8 cellular contexts compared by ENCODE assay signal in genomic region chr3:160449660-160450598, GRCh38. TPM values are rescaled to one million over a fixed set of nuclear protein-coding genes. Genes with fewer than 3 reads are reported as not detected.
DNase-seq lines count a peak whose midpoint lies in the region; ATAC-seq and TF ChIP-seq lines count a peak whose summit lies in the region.

TSS of gene TRIM59 (minus strand) at chr3:160449786. CDS start at chr3:160439183, 10,603 bp downstream.

- H3K79me1 ChIP-seq in trophoblast cell (ENCODE audit: low read length) = peaks cover 11% of the 10 kb centered on the region

- H3K4me3 ChIP-seq in trophoblast cell (ENCODE audit: low read depth, low read length) (peak within 1 kb of the TSS; percentile 91), tibial nerve (peak within 1 kb of the TSS; percentile 18 to 53 (median 36))

- TF ChIP-seq POLR2A in tibial nerve (IDR thresholded peaks at IDR 0.05) = no peak

- peak within 1 kb of the TSS; percentile 87 for H4K91ac ChIP-seq in trophoblast cell (ENCODE audit: low read depth, low read length)

- H2AK5ac ChIP-seq in trophoblast cell (ENCODE audit: low read length) = peak within 1 kb of the TSS; percentile 11

- peak within 1 kb of the TSS; percentile 65 for H3K4me2 ChIP-seq in trophoblast cell (ENCODE audit: low read length)

- H3K14ac ChIP-seq in trophoblast cell (ENCODE audit: low read length) = peak within 1 kb of the TSS; percentile 79

- intact Hi-C loops in CD4-positive, alpha-beta T cell (cut with DNase I, micrococcal nuclease) = loop anchor here (2.0 to 5.0 kb wide), 5 partner anchors 49 to 307 kb away; partner anchors contain the start of genes IFT80 (in 1 of the 2), KPNA4 (in 1 of the 2), PPM1L (in 1 of the 2) and SMC4 (in 1 of the 2)
- intact Hi-C loops in cardiac septum (cut with DNase I) = no loop called here

- H3K36me3 Mint-ChIP-seq in CD4-positive, alpha-beta T cell (ENCODE audit: low read depth) = peaks cover 10% of the 10 kb centered on the region
- peaks cover 30% of the 10 kb centered on the region for H3K36me3 Mint-ChIP-seq in activated naive CD8-positive, alpha-beta T cell treated with anti-CD3 and anti-CD28 coated beads, Interleukin-2, amount 50 U/mL, for 24 hours (ENCODE audit: low read depth)

- H3K4me1 ChIP-seq in trophoblast cell (ENCODE audit: control insufficient read depth in 1 of 2, insufficient read depth in 2 of 2, low read length in 2 of 2) (peaks cover 7 to 14% of the 10 kb centered on the region in 2 experiments), tibial nerve (peaks cover 0 to 16% (median 0%) of the 10 kb centered on the region in 4 donors)

- TF ChIP-seq EP300 in tibial nerve (IDR thresholded peaks at IDR 0.05) = peak in 1 of 2 donors; percentile 33

- H3K4me3 Mint-ChIP-seq in CD4-positive, alpha-beta T cell = peak within 1 kb of the TSS; percentile 95
- peak within 1 kb of the TSS; percentile 97 for H3K4me3 Mint-ChIP-seq in activated naive CD8-positive, alpha-beta T cell treated with anti-CD3 and anti-CD28 coated beads, Interleukin-2, amount 50 U/mL, for 24 hours

- no peaks in the 10 kb centered on the region for H3K9me3 Mint-ChIP-seq in CD4-positive, alpha-beta T cell
- H3K9me3 Mint-ChIP-seq in activated naive CD8-positive, alpha-beta T cell treated with anti-CD3 and anti-CD28 coated beads, Interleukin-2, amount 50 U/mL, for 24 hours = no peaks in the 10 kb centered on the region

- peaks cover 14% of the 10 kb centered on the region for H3K79me2 ChIP-seq in trophoblast cell (ENCODE audit: control insufficient read depth, insufficient read depth, low read length, poor library complexity)

- H2BK120ac ChIP-seq in trophoblast cell (ENCODE audit: insufficient read depth, low read length, poor library complexity) = peak within 1 kb of the TSS; percentile 40

- no peaks in the 10 kb centered on the region for H3K27me3 ChIP-seq in CD4-positive, alpha-beta T cell (ENCODE audit: control insufficient read depth, insufficient read depth, low read length)
- H3K27me3 ChIP-seq in trophoblast cell (ENCODE audit: insufficient read depth, low read length) = no peaks in the 10 kb centered on the region
- H3K27me3 ChIP-seq in tibial nerve = peaks cover 0 to 36% of the 10 kb centered on the region in 2 donors

- H3K27ac Mint-ChIP-seq in CD4-positive, alpha-beta T cell = peak within 1 kb of the TSS; percentile 95
- peak within 1 kb of the TSS; percentile 95 for H3K27ac Mint-ChIP-seq in activated naive CD8-positive, alpha-beta T cell treated with anti-CD3 and anti-CD28 coated beads, Interleukin-2, amount 50 U/mL, for 24 hours

- H3K27me3 Mint-ChIP-seq in CD4-positive, alpha-beta T cell = no peaks in the 10 kb centered on the region
- no peaks in the 10 kb centered on the region for H3K27me3 Mint-ChIP-seq in activated naive CD8-positive, alpha-beta T cell treated with anti-CD3 and anti-CD28 coated beads, Interleukin-2, amount 50 U/mL, for 24 hours

- H3K23ac ChIP-seq in trophoblast cell (ENCODE audit: low read length) = no peak within 1 kb of the TSS

- peak within 1 kb of the TSS; percentile 88 for H4K8ac ChIP-seq in trophoblast cell (ENCODE audit: low read depth, low read length)

- no CpG with 5 or more reads among the region's 71 CpGs for WGBS in trophoblast cell (ENCODE audit: extremely low coverage, insufficient coverage, insufficient read length)
- WGBS in tibial nerve, 2 donors = 14 to 18% methylated on average over 38 to 40 of the region's 71 CpGs

- H3K36me3 ChIP-seq in trophoblast cell (ENCODE audit: control insufficient read depth in 1 of 2, insufficient read depth in 2 of 2, low read length in 2 of 2) = peaks cover 7 to 8% of the 10 kb centered on the region in 2 experiments
- no peaks in the 10 kb centered on the region for H3K36me3 ChIP-seq in tibial nerve

- no peaks in the 10 kb centered on the region for H3K9me3 ChIP-seq in CD4-positive, alpha-beta T cell (ENCODE audit: control insufficient read depth, low read length)
- H3K9me3 ChIP-seq in trophoblast cell (ENCODE audit: insufficient read depth, low read depth, low read length) = no peaks in the 10 kb centered on the region
- no peaks in the 10 kb centered on the region for H3K9me3 ChIP-seq in tibial nerve

- H2AFZ ChIP-seq in trophoblast cell (ENCODE audit: insufficient read depth, low read length, poor library complexity) = peak within 1 kb of the TSS; percentile 75

- peak within 1 kb of the TSS; percentile 77 for H3K18ac ChIP-seq in trophoblast cell (ENCODE audit: low read length)

- H2BK12ac ChIP-seq in trophoblast cell (ENCODE audit: low read length) = no peak within 1 kb of the TSS

- TF ChIP-seq CTCF in CD4-positive, alpha-beta T cell (IDR thresholded peaks at IDR 0.05) = no peak
- no peak for TF ChIP-seq CTCF in tibial nerve (IDR thresholded peaks at IDR 0.05)

- peak; percentile 91 to 97 (median 95) for DNase-seq in CD4-positive, alpha-beta T cell
- DNase-seq in HT1080 (ENCODE audit: low read depth) (peak; percentile 92), SKM-1 (lab: John Stamatoyannopoulos, UW; ENCODE audit: unreplicated experiment) (peak; percentile 53), cardiac septum (ENCODE audit: low spot score) (peak; percentile 95), trophoblast cell (peak; percentile 91 to 92), tibial nerve (ENCODE audit: low spot score in 2 of 2) (peak; percentile 24 to 30)
- peak; percentile 96 for DNase-seq in activated naive CD8-positive, alpha-beta T cell treated with anti-CD3 and anti-CD28 coated beads, Interleukin-2, amount 50 U/mL, for 24 hours

- H3K27ac ChIP-seq in CD4-positive, alpha-beta T cell (ENCODE audit: low read depth, low read length) = peak within 1 kb of the TSS; percentile 74
- H3K27ac ChIP-seq in trophoblast cell (ENCODE audit: low read depth, low read length) (peak within 1 kb of the TSS; percentile 93), tibial nerve (peak within 1 kb of the TSS in 1 of 4 donors; percentile 34)

- peak within 1 kb of the TSS; percentile 43 for H3K4ac ChIP-seq in trophoblast cell (ENCODE audit: low read depth, low read length)

- CTCF ChIA-PET in CD4-positive, alpha-beta T cell (lab: Charles Lee) = interaction anchor here (1.0 to 1.6 kb wide), 3 partner anchors 22 to 52 kb away, joined by 3 read pairs; no protein-coding TSS in a partner anchor

- H2BK5ac ChIP-seq in trophoblast cell (ENCODE audit: low read depth, low read length, poor library complexity) = peak within 1 kb of the TSS; percentile 82

- peak within 1 kb of the TSS; percentile 67 for H4K12ac ChIP-seq in trophoblast cell (ENCODE audit: low read depth, low read length)

- POLR2A ChIA-PET in CD4-positive, alpha-beta T cell (lab: Charles Lee) = interaction anchor here (0.6 to 2.6 kb wide), 22 partner anchors 8 to 771 kb away, joined by 3 to 29 read pairs (median 4); partner anchors contain the start of genes IFT80, IL12A, KPNA4 and NMD3

- peaks cover 38% of the 10 kb centered on the region for H3K4me1 Mint-ChIP-seq in CD4-positive, alpha-beta T cell (ENCODE audit: low read depth)
- peaks cover 39% of the 10 kb centered on the region for H3K4me1 Mint-ChIP-seq in activated naive CD8-positive, alpha-beta T cell treated with anti-CD3 and anti-CD28 coated beads, Interleukin-2, amount 50 U/mL, for 24 hours

- peak; percentile 97 for ATAC-seq in CD4-positive, alpha-beta T cell (ENCODE audit: poor library complexity)
- ATAC-seq in GM21360 (IDR thresholded peaks at IDR 0.05; ENCODE audit: unreplicated experiment) = peak; percentile 96
- ATAC-seq in activated naive CD8-positive, alpha-beta T cell treated with anti-CD3 and anti-CD28 coated beads, Interleukin-2, amount 50 U/mL, for 24 hours = peak; percentile 97

- H3K9ac ChIP-seq in trophoblast cell (ENCODE audit: low read length) = peak within 1 kb of the TSS; percentile 67

RNA-seq across cellular contexts. Expression of gene TRIM59, which starts in this region (rescaled TPM):
- total RNA-seq in CD4-positive, alpha-beta T cell = 10 to 100 TPM; 16.2 to 16.4 TPM
- 13.3 and 16.5 TPM in 2 replicates for total RNA-seq in HT1080 (2014; rRNA removed; shearing (Covaris generic))
- 8.1 and 8.7 TPM in 2 replicates for polyA plus RNA-seq in HT1080 (2015; cell fraction: cytosol; rRNA removed)
- 12.9 and 14.2 TPM in 2 replicates for polyA plus RNA-seq in HT1080 (2015; cell fraction: nucleus; rRNA removed)
- total RNA-seq in cardiac septum = 0.51 TPM
- 16.0 and 16.9 TPM in 2 replicates for polyA plus RNA-seq in trophoblast cell (2013)
- total RNA-seq in tibial nerve = 1 to 10 TPM in 2 of 4 donors, under 1 TPM in 1, not detected in 1; 0.42 to 2.0 (median 1.6) TPM

Comparison
In these comparisons a context has a peak if more than half of its experiments do, and no peak if none do; other contexts are left out.
1. Peak in DNase-seq in cardiac septum; RNA of the gene not detected or under 1 TPM.
2. DNase-seq: peak in every context shown above with its lines; median percentile 96 in activated naive CD8-positive, alpha-beta T cell treated with anti-CD3 and anti-CD28 coated beads, Interleukin-2, amount 50 U/mL, for 24 hours; 95 in CD4-positive, alpha-beta T cell; 95 in cardiac septum; 92 in HT1080; 92 in trophoblast cell; 53 in SKM-1; 27 in tibial nerve.